ENCODE assay signal across 7 cellular contexts in the genomic region with DNA sequence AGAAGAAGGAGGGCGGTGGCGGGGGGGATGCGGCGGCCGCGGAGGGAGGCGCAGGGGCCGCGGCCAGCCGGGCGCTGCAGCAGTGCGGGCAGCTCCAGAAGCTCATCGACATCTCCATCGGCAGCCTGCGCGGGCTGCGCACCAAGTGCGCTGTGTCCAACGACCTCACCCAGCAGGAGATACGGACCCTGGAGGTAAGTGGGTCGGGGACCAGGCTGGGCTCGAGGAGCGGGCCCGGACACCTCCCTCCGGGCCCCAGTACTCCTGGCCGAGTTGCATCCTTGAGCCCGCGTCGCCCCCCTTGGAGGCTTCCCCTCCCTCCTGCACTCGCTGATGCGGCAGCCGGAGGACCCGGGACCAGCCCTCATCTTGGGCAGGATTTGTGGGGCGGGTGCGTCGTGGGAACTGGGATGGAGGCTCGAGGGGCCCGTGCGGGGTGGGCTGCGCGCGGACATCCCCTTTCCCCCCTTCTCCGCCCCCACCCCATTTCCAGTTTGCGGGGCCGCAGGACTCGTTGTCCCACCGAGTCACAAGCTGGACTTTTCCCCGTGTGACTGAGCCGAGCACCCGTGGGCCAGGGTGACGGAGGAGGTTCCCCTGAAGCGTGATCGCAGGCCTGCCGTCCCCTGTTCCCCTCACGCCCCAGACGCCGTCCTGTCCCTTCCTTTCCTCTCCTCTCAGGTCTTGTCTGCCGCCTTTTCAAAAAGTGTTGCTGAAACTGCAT. TPM values are rescaled to one million over a fixed set of nuclear protein-coding genes. Genes with fewer than 3 reads are reported as not detected.
DNase-seq lines count a peak whose midpoint lies in the region; ATAC-seq, FAIRE-seq and TF ChIP-seq lines count a peak whose summit lies in the region.

No MANE protein-coding gene starts in this region.

- peaks cover 14% of the 10 kb centered on the region; the same call in 1 of the 2 replicates for H3F3A ChIP-seq in PC-9 (ENCODE audit: insufficient read depth, low read depth)

- peaks cover 18% of the 10 kb centered on the region for H3K4me1 ChIP-seq in PC-9 (replicated peaks; ENCODE audit: insufficient read depth)
- H3K4me1 ChIP-seq in H1 (replicated peaks in 1 of 4; ENCODE audit: control insufficient read depth in 3 of 4, insufficient read depth in 4 of 4, low read length in 3 of 4): peaks cover 2 to 30% (median 11%) of the 10 kb centered on the region in 4 experiments

- H4K8ac ChIP-seq in H1 (ENCODE audit: extremely low read depth, insufficient read depth, low read length): no peak overlapping the region; the same call in 1 of the 2 replicates

- no peak for TF ChIP-seq RAD21 in H1 (IDR thresholded peaks at IDR 0.05 in 1 of 2, conservative IDR thresholded peaks at IDR 0.05 in 1 of 2; ENCODE audit: low read depth in 2 of 2, low read length in 2 of 2)

- WGBS in H1 (ENCODE audit: extremely low coverage in 1 of 2, insufficient coverage in 1 of 2, insufficient read length in 1 of 2, insufficient replicate concordance in 2 of 2, low coverage in 1 of 2, low lambda C conversion rate in 2 of 2, missing lambda C conversion rate in 1 of 2), 2 experiments: 4% methylated on average over 20 of the region's 58 CpGs; no CpG with 5 or more reads in 1 of the 2 experiments

- peak in 2 of 3 donors; percentile 28 to 45 for ATAC-seq in natural killer cell
- no peak for ATAC-seq in HG03469 (IDR thresholded peaks at IDR 0.05; ENCODE audit: unreplicated experiment)

- peak overlapping the region; percentile 80 for H3K4me2 ChIP-seq in PC-9
- H3K4me2 ChIP-seq in H1 (ENCODE audit: insufficient read depth in 1 of 2, low read depth in 2 of 2, low read length in 2 of 2): peak overlapping the region; percentile 76 to 95

- H2BK15ac ChIP-seq in H1 (ENCODE audit: low read length): no peak overlapping the region

- H2BK120ac ChIP-seq in H1 (replicated peaks; ENCODE audit: low read depth, low read length): no peak overlapping the region

- H3K4ac ChIP-seq in H1 (replicated peaks; ENCODE audit: insufficient read length, low read depth, low read length): no peak overlapping the region

- no peak for TF ChIP-seq EP300 in H1 (IDR thresholded peaks at IDR 0.05; ENCODE audit: borderline replicate concordance in 1 of 2, low read depth in 2 of 2, low read length in 2 of 2)

- no peak overlapping the region for H3K27ac ChIP-seq in PC-9
- no peak overlapping the region for H3K27ac ChIP-seq in H1 (ENCODE audit: low read depth, low read length)

- peak overlapping the region; percentile 62 to 82 for H3K27ac Mint-ChIP-seq in natural killer cell

- H4K91ac ChIP-seq in H1 (replicated peaks; ENCODE audit: insufficient read length, low read length): no peak overlapping the region

- POLR2A ChIA-PET in PC-9 (lab: Charles Lee; ENCODE audit: unreplicated experiment): no interaction called here
- POLR2A ChIA-PET in H1 (lab: Charles Lee; ENCODE audit: partially characterized antibody): interaction anchor here (1.0 to 1.7 kb wide), 7 partner anchors 10 to 85 kb away, joined by 3 to 8 read pairs (median 3); no protein-coding TSS in a partner anchor

- no peak overlapping the region for H2AK5ac ChIP-seq in H1 (ENCODE audit: low read depth, low read length)

- no peak overlapping the region for H2BK5ac ChIP-seq in H1 (ENCODE audit: low read depth, low read length)

- H4K5ac ChIP-seq in H1 (ENCODE audit: insufficient read length, low read depth, low read length): no peak overlapping the region

- H3K9me3 ChIP-seq in PC-9 (ENCODE audit: insufficient read depth, low read depth): no peaks in the 10 kb centered on the region
- H3K9me3 ChIP-seq in H1 (ENCODE audit: insufficient read depth in 2 of 2, low read depth in 1 of 2, low read length in 1 of 2): no peaks in the 10 kb centered on the region

- BruUV-seq in PC-9 (replicated peaks; lab: Mats Ljungman, UMichigan): no TSS peak

- intact Hi-C loops in PC-9 (cut with micrococcal nuclease; ENCODE audit: unreplicated experiment) (loop anchor here (5.0 to 10.0 kb wide), 2 partner anchors 120 to 212 kb away; no protein-coding TSS in a partner anchor), natural killer cell (cut with micrococcal nuclease) (loop anchor here (1.0 to 5.0 kb wide), 4 partner anchors 16 to 144 kb away; no protein-coding TSS in a partner anchor)

- H3K36me3 ChIP-seq in PC-9 (ENCODE audit: low read depth) (no peaks in the 10 kb centered on the region), H1 (ENCODE audit: control insufficient read depth in 2 of 4, insufficient read depth in 4 of 4, low read length in 3 of 4) (no peaks in the 10 kb centered on the region)

- peak overlapping the region; percentile 84 for H3K4me3 ChIP-seq in PC-9
- peak overlapping the region; percentile 50 to 82 (median 64) for H3K4me3 ChIP-seq in H1 (ENCODE audit: extremely low read depth in 1 of 4, insufficient read depth in 2 of 4, low read depth in 3 of 4, low read length in 4 of 4)

- H3K4me1 Mint-ChIP-seq in natural killer cell: peaks cover 13 to 24% of the 10 kb centered on the region in 2 donors

- peak overlapping the region; percentile 88 for H2AFZ ChIP-seq in PC-9
- H2AFZ ChIP-seq in H1 (ENCODE audit: low read length): no peak overlapping the region

- CTCF ChIA-PET in PC-9 (lab: Charles Lee): interaction anchor here (0.6 kb wide), 1 partner anchor 19 kb away, joined by 4 read pairs; no protein-coding TSS in a partner anchor
- CTCF ChIA-PET in H1 (lab: Charles Lee; ENCODE audit: partially characterized antibody): interaction anchor here (0.9 to 17.4 kb wide), 21 partner anchors 10 to 164 kb away, joined by 3 to 209 read pairs (median 5); no protein-coding TSS in a partner anchor

- H3K27me3 ChIP-seq in PC-9 (ENCODE audit: insufficient read depth, low read depth) (no peaks in the 10 kb centered on the region), H1 (replicated peaks in 1 of 4; ENCODE audit: control insufficient read depth in 3 of 4, extremely low read depth in 1 of 4, insufficient read depth in 3 of 4, low read length in 3 of 4) (peaks cover 0 to 9% (median 5%) of the 10 kb centered on the region in 4 experiments; a peak in 4 of 7 replicates)

- no peak overlapping the region for H3K23ac ChIP-seq in H1 (ENCODE audit: insufficient read length)

- H3K14ac ChIP-seq in H1 (ENCODE audit: insufficient read length): no peak overlapping the region

- peak; percentile 73 for FAIRE-seq in GM19239 (lab: Jason Lieb, UNC)
- no peak for FAIRE-seq in H1 (lab: Jason Lieb, UNC)

- H3K56ac ChIP-seq in H1 (replicated peaks; ENCODE audit: insufficient read length, low read depth, low read length): no peak overlapping the region

- H3K79me2 ChIP-seq in PC-9 (ENCODE audit: low read depth) (peaks cover 9% of the 10 kb centered on the region), H1 (ENCODE audit: control insufficient read depth in 1 of 2, insufficient read depth in 2 of 2, low read length in 2 of 2) (peaks cover 3 to 49% of the 10 kb centered on the region in 2 experiments; a peak in 2 of 4 replicates)

- H4K20me1 ChIP-seq in PC-9 (ENCODE audit: insufficient read depth): no peaks in the 10 kb centered on the region
- peaks cover 10 to 27% of the 10 kb centered on the region in 2 experiments for H4K20me1 ChIP-seq in H1 (replicated peaks in 1 of 2; ENCODE audit: control insufficient read depth in 1 of 2, insufficient read depth in 2 of 2, low read length in 2 of 2)

- no peaks in the 10 kb centered on the region for H3K27me3 Mint-ChIP-seq in natural killer cell (ENCODE audit: low read depth in 2 of 2)

- no peak for TF ChIP-seq POLR2A in H1 (IDR thresholded peaks at IDR 0.05; ENCODE audit: control extremely low read depth in 1 of 2, low read depth in 2 of 2, low read length in 2 of 2)

- H3K9ac ChIP-seq in H1 (replicated peaks in 1 of 4; ENCODE audit: extremely low read depth in 1 of 4, low read depth in 3 of 4, low read length in 3 of 4): peak overlapping the region in 2 of 4 experiments; percentile 49 to 67; a peak in 2 of 7 replicates

- no peak overlapping the region; the same call in 1 of the 2 replicates for H2BK12ac ChIP-seq in H1 (ENCODE audit: low read depth, low read length)

- no peak overlapping the region for H3K18ac ChIP-seq in H1 (ENCODE audit: extremely low read depth, low read length)

- peaks cover 16% of the 10 kb centered on the region for H3K79me1 ChIP-seq in H1 (ENCODE audit: low read depth, low read length)

- no peaks in the 10 kb centered on the region for H3K9me3 Mint-ChIP-seq in natural killer cell

- TF ChIP-seq CTCF in PC-9 (conservative IDR thresholded peaks at IDR 0.05): no peak
- no peak for TF ChIP-seq CTCF in H1 (IDR thresholded peaks at IDR 0.05; ENCODE audit: control extremely low read depth in 1 of 3, insufficient read depth in 1 of 3, low read depth in 1 of 3, low read length in 3 of 3)
- TF ChIP-seq CTCF in natural killer cell (IDR thresholded peaks at IDR 0.05): no peak

- H3K23me2 ChIP-seq in H1 (ENCODE audit: low read depth, low read length): peaks cover 13% of the 10 kb centered on the region; the same call in 1 of the 2 replicates

- no peaks in the 10 kb centered on the region for H3K36me3 Mint-ChIP-seq in natural killer cell

- H3K4me3 Mint-ChIP-seq in natural killer cell: peak overlapping the region; percentile 98

- H2BK20ac ChIP-seq in H1 (ENCODE audit: low read length): no peak overlapping the region

- H3K9me2 ChIP-seq in PC-9 (ENCODE audit: insufficient read depth): no peaks in the 10 kb centered on the region

- DNase-seq in GM19239 (ENCODE audit: insufficient read length, low spot score): no peak
- no peak for DNase-seq in PC-9
- no peak for DNase-seq in H1 (ENCODE audit: low read depth in 1 of 2, low spot score in 2 of 2)
- DNase-seq in natural killer cell: no peak
- no peak for DNase-seq in GOT3 (lab: John Stamatoyannopoulos, UW)
- no peak for DNase-seq in NCI-H2029 treated with DMSO at 0.1 percent for 48 hours (lab: John Stamatoyannopoulos, UW)

TF ChIP-seq in H1, 55 proteins besides CTCF, POLR2A, EP300 and RAD21:
- TF ChIP-seq KDM4A (IDR thresholded peaks at IDR 0.05; ENCODE audit: low read depth, low read length, severe bottlenecking) (peak; percentile 77), RBBP5 (IDR thresholded peaks at IDR 0.05; ENCODE audit: borderline replicate concordance, low read depth, low read length) (0 out of 2 replicates have a peak, but pooled peaks have one; percentile 50), BACH1 (IDR thresholded peaks at IDR 0.05; ENCODE audit: low read length) (no peak), EZH2 (IDR thresholded peaks at IDR 0.05; ENCODE audit: low read depth, low read length, severe bottlenecking) (peak; percentile 22)

RNA-seq across cellular contexts. Expression of gene KSR1, which starts 0.6 kb away (rescaled TPM):
- total RNA-seq in PC-9 (2021) (19.1 and 24.6 TPM in 2 replicates), natural killer cell (10 to 100 TPM; 46.4 to 63.1 (median 59.2) TPM)
- 33.9 and 34.7 TPM in 2 replicates for total RNA-seq in H1 (2021; fragmentation: NEBNext Ultra II Directional; extraction: Animal tissue kit (Norgen Biotek cat#: 25700))
- 14.1 and 26.8 TPM in 2 replicates for polyA plus RNA-seq in H1 (2011; rRNA removed)
- 20.7 TPM for polyA plus RNA-seq in H1 (2011; cell fraction: cytosol; rRNA removed)
- polyA plus RNA-seq in H1 (2011; cell fraction: nucleus; rRNA removed): 87.7 TPM
- polyA plus RNA-seq in H1 (2012, experiment 1 of 2): 19.6 to 26.5 TPM (median 24.3 TPM) in 4 replicates
- polyA plus RNA-seq in H1 (2012, experiment 2 of 2): 23.5 TPM
- 21.2 TPM for polyA plus RNA-seq in H1 (2013, experiment 1 of 2)
- 21.5 TPM for polyA plus RNA-seq in H1 (2013, experiment 2 of 2)
- polyA minus RNA-seq in H1 (2011; rRNA and poly(A)+ RNA removed): 30.5 and 37.0 TPM in 2 replicates
- 30.8 TPM for polyA minus RNA-seq in H1 (2011; cell fraction: cytosol; rRNA and poly(A)+ RNA removed)
- 56.9 TPM for polyA minus RNA-seq in H1 (2011; cell fraction: nucleus; rRNA and poly(A)+ RNA removed)
